23 cellular contexts compared by ENCODE assay signal in genomic region chr21:43956019-43956666, GRCh38. TPM values are rescaled to one million over a fixed set of nuclear protein-coding genes. Genes with fewer than 3 reads are reported as not detected.
DNase-seq lines count a peak whose midpoint lies in the region; ATAC-seq, FAIRE-seq and TF ChIP-seq lines count a peak whose summit lies in the region.
"Had no signal": no experiment of that assay in that cellular context is flagged by ENCODE, and none has a peak within 500 bp of the region (broad histone marks: within the 10 kb centered on the region; RNA-seq: fewer than 3 reads in every experiment).

No MANE protein-coding gene starts in this region.

- peak overlapping the region; percentile 62 for H3K27ac Mint-ChIP-seq in CD4-positive, alpha-beta T cell
- H3K27ac Mint-ChIP-seq in IgD-negative memory B cell, result peak overlapping the region in 2 of 3 donors; percentile 33 to 86
- H3K27ac Mint-ChIP-seq in neural progenitor cell, result peak overlapping the region; percentile 26
- H3K27ac Mint-ChIP-seq: activated naive CD4-positive, alpha-beta T cell treated with anti-CD3 and anti-CD28 coated beads for 36 hours had no signal

- BruUV-seq in K562 (replicated peaks; lab: Mats Ljungman, UMichigan), result no TSS peak

- peaks cover 15% of the 10 kb centered on the region; the same call in 1 of the 2 replicates for H4K20me1 ChIP-seq in K562 (replicated peaks; ENCODE audit: control insufficient read depth, insufficient read depth, low read length)
- H4K20me1 ChIP-seq in neural progenitor cell (ENCODE audit: low read depth), result no peaks in the 10 kb centered on the region

- no peak for ATAC-seq in CD4-positive, alpha-beta T cell (ENCODE audit: poor library complexity)
- ATAC-seq in K562 (no peak; the same call in 2 of the 3 replicates), HG03354 (IDR thresholded peaks at IDR 0.05; ENCODE audit: poor library complexity, severe bottlenecking, unreplicated experiment) (no peak), GM21786 (IDR thresholded peaks at IDR 0.05; ENCODE audit: unreplicated experiment) (no peak)
- ATAC-seq: activated CD4-positive, alpha-beta T cell treated with anti-CD3 and anti-CD28 coated beads for 36 hours had no signal

- POLR2A ChIA-PET in CD4-positive, alpha-beta T cell (lab: Charles Lee), result no interaction called here
- POLR2A ChIA-PET in K562 (lab: Yijun Ruan, JAX), result interaction anchor here (0.6 kb wide), 1 partner anchor 42 kb away, joined by 7 read pairs; no protein-coding TSS in a partner anchor

- CTCF ChIA-PET in CD4-positive, alpha-beta T cell (lab: Charles Lee), result no interaction called here
- CTCF ChIA-PET in K562 (lab: Yijun Ruan, JAX; ENCODE audit: low intra/inter-chr PET ratio), result no interaction called here

- in situ Hi-C loops in K562 (cut with MboI) (no loop called here), GM13977 (cut with MboI; ENCODE audit: low pct_unique_long_range_greater_than_20kb, low sequenced_read_pairs, unreplicated experiment) (no loop called here)

- H3K9ac ChIP-seq in K562 (ENCODE audit: insufficient read depth in 1 of 2, low read depth in 2 of 2, low read length in 2 of 2), result peak overlapping the region in 1 of 2 experiments; percentile 29; a peak in 1 of 4 replicates
- H3K9ac ChIP-seq in neural progenitor cell, result no peak overlapping the region

- no peak overlapping the region for H3K4me3 ChIP-seq in K562
- no peak overlapping the region for H3K4me3 ChIP-seq in neural progenitor cell
- H3K4me3 ChIP-seq: dorsolateral prefrontal cortex, MG63, prostate gland, testis had no signal

- H3K36me3 Mint-ChIP-seq in CD4-positive, alpha-beta T cell (ENCODE audit: low read depth), result peaks cover 21% of the 10 kb centered on the region
- H3K36me3 Mint-ChIP-seq in IgD-negative memory B cell, result peaks cover 4% of the 10 kb centered on the region
- H3K36me3 Mint-ChIP-seq in neural progenitor cell, result peaks cover 9% of the 10 kb centered on the region

- H3K79me2 ChIP-seq in K562 (ENCODE audit: control insufficient read depth, insufficient read depth, low read length) (peaks cover 9% of the 10 kb centered on the region; the same call in 1 of the 3 replicates), neural progenitor cell (ENCODE audit: low read depth) (no peaks in the 10 kb centered on the region)

- H3K4me3 Mint-ChIP-seq in CD4-positive, alpha-beta T cell, result no peak overlapping the region
- peak overlapping the region in 2 of 4 donors; percentile 61 to 81 for H3K4me3 Mint-ChIP-seq in IgD-negative memory B cell
- H3K4me3 Mint-ChIP-seq in neural progenitor cell, result peak overlapping the region; percentile 69
- H3K4me3 Mint-ChIP-seq: activated CD4-positive, alpha-beta T cell treated with anti-CD3 and anti-CD28 coated beads for 36 hours; activated naive CD4-positive, alpha-beta T cell treated with anti-CD3 and anti-CD28 coated beads for 36 hours had no signal

- H3K4me1 ChIP-seq in K562 (replicated peaks in 1 of 2; ENCODE audit: control insufficient read depth in 2 of 2, insufficient read depth in 2 of 2, low read length in 2 of 2) (peaks cover 0 to 47% of the 10 kb centered on the region in 2 experiments; a peak in 2 of 5 replicates), neural progenitor cell (peaks cover 7% of the 10 kb centered on the region)
- H3K4me1 ChIP-seq: prostate gland had no signal

- WGBS in K562 (ENCODE audit: insufficient coverage, low coverage, missing lambda C conversion rate), result 81% methylated on average over 10 of the region's 11 CpGs

- no peak for TF ChIP-seq EP300 in K562 (IDR thresholded peaks at IDR 0.05; ENCODE audit: low read length)

- TF ChIP-seq RAD21 in K562 (CRISPR knock-in tag; conservative IDR thresholded peaks at IDR 0.05 in 1 of 2, IDR thresholded peaks at IDR 0.05 in 1 of 2), result no peak

- intact Hi-C loops in CD4-positive, alpha-beta T cell (cut with DNase I, micrococcal nuclease), result no loop called here
- intact Hi-C loops in K562 (cut with micrococcal nuclease), result no loop called here

- H2AFZ ChIP-seq in K562 (ENCODE audit: low read depth, low read length) (no peak overlapping the region), neural progenitor cell (replicated peaks) (no peak overlapping the region)

- no peaks in the 10 kb centered on the region for H3K27me3 Mint-ChIP-seq in CD4-positive, alpha-beta T cell
- H3K27me3 Mint-ChIP-seq in IgD-negative memory B cell (no peaks in the 10 kb centered on the region), neural progenitor cell (ENCODE audit: insufficient read depth, low read depth) (no peaks in the 10 kb centered on the region)
- H3K27me3 Mint-ChIP-seq: activated CD4-positive, alpha-beta T cell treated with anti-CD3 and anti-CD28 coated beads for 36 hours had no signal

- no peaks in the 10 kb centered on the region for H3K9me3 Mint-ChIP-seq in CD4-positive, alpha-beta T cell
- no peaks in the 10 kb centered on the region for H3K9me3 Mint-ChIP-seq in IgD-negative memory B cell
- H3K9me3 Mint-ChIP-seq in neural progenitor cell, result no peaks in the 10 kb centered on the region
- H3K9me3 Mint-ChIP-seq: activated naive CD4-positive, alpha-beta T cell treated with anti-CD3 and anti-CD28 coated beads for 36 hours had no signal

- no peak for TF ChIP-seq POLR2A in K562 (conservative IDR thresholded peaks at IDR 0.05)

- H3K9me1 ChIP-seq in K562 (ENCODE audit: control insufficient read depth, insufficient read depth, low read length), result peaks cover 11% of the 10 kb centered on the region

- peaks cover 29% of the 10 kb centered on the region for H3K4me1 Mint-ChIP-seq in CD4-positive, alpha-beta T cell (ENCODE audit: low read depth)
- H3K4me1 Mint-ChIP-seq in IgD-negative memory B cell (peaks cover 0 to 15% (median 5%) of the 10 kb centered on the region in 3 donors), neural progenitor cell (peaks cover 23% of the 10 kb centered on the region)

- TF ChIP-seq CTCF in CD4-positive, alpha-beta T cell (IDR thresholded peaks at IDR 0.05), result no peak
- TF ChIP-seq CTCF in K562 (IDR thresholded peaks at IDR 0.05 in 2 of 3, conservative IDR thresholded peaks at IDR 0.05 in 1 of 3; ENCODE audit: insufficient read depth in 2 of 3, low read depth in 1 of 3, low read length in 3 of 3), result no peak
- no peak for TF ChIP-seq CTCF in neural progenitor cell (IDR thresholded peaks at IDR 0.05)
- no peak for TF ChIP-seq CTCF in GM13977 (IDR thresholded peaks at IDR 0.05; ENCODE audit: extremely low read depth, insufficient read depth, missing control alignments)

- no peaks in the 10 kb centered on the region for H3K9me3 ChIP-seq in CD4-positive, alpha-beta T cell (ENCODE audit: control insufficient read depth, low read length)
- H3K9me3 ChIP-seq in K562 (replicated peaks; ENCODE audit: control insufficient read depth, insufficient read depth, low read depth, low read length) (no peaks in the 10 kb centered on the region; the same call in 1 of the 2 replicates), neural progenitor cell (ENCODE audit: low read depth) (no peaks in the 10 kb centered on the region)
- H3K9me3 ChIP-seq: MG63, prostate gland, testis had no signal

- no peak overlapping the region for H3K4me2 ChIP-seq in K562 (ENCODE audit: insufficient read depth, low read length)
- no peak overlapping the region for H3K4me2 ChIP-seq in neural progenitor cell

- peak; percentile 6 for FAIRE-seq in K562 (lab: Jason Lieb, UNC)
- FAIRE-seq: small intestine had no signal

- H3K27me3 ChIP-seq in CD4-positive, alpha-beta T cell (ENCODE audit: control insufficient read depth, insufficient read depth, low read length), result no peaks in the 10 kb centered on the region
- H3K27me3 ChIP-seq in K562 (ENCODE audit: control insufficient read depth in 2 of 2, insufficient read depth in 2 of 2, low read length in 2 of 2) (no peaks in the 10 kb centered on the region), neural progenitor cell (no peaks in the 10 kb centered on the region)
- H3K27me3 ChIP-seq: dorsolateral prefrontal cortex, MG63, testis had no signal

- peaks cover 9% of the 10 kb centered on the region for H3F3A ChIP-seq in neural progenitor cell (ENCODE audit: low read depth)

- no peak for DNase-seq in CD4-positive, alpha-beta T cell
- DNase-seq in K562 (ENCODE audit: extremely low read depth in 1 of 4, low spot score in 3 of 4), result no peak
- no peak for DNase-seq in neural progenitor cell (ENCODE audit: low spot score)
- DNase-seq in GM13977 (ENCODE audit: low spot score), result no peak
- no peak for DNase-seq in NOMO-1 treated with DMSO at 0.1 percent for 48 hours (lab: John Stamatoyannopoulos, UW; ENCODE audit: unreplicated experiment)
- DNase-seq: activated CD4-positive, alpha-beta T cell treated with anti-CD3 and anti-CD28 coated beads for 36 hours; activated naive CD4-positive, alpha-beta T cell treated with anti-CD3 and anti-CD28 coated beads for 36 hours; activated T-cell treated with anti-CD3 and anti-CD28 coated beads, Interleukin-2, amount 50 U/mL, for 48 hours; DMS79 treated with DMSO at 0.1 percent for 48 hours; dorsolateral prefrontal cortex; GOT3; MG63; NCI-H1694 treated with DMSO at 0.1 percent for 48 hours; NCI-H2227 treated with DMSO at 0.1 percent for 48 hours; NCI-H774; small intestine; stimulated activated CD4-positive, alpha-beta T cell treated with anti-CD3 and anti-CD28 coated beads, Interleukin-2, amount 100 ng/mL, for 24 hours; stimulated activated naive CD4-positive, alpha-beta T cell had no signal

- H3K36me3 ChIP-seq in K562 (ENCODE audit: control insufficient read depth, insufficient read depth, low read length) (peaks cover 26% of the 10 kb centered on the region; the same call in 2 of the 3 replicates), neural progenitor cell (no peaks in the 10 kb centered on the region)
- H3K36me3 ChIP-seq: prostate gland had no signal

- no peak overlapping the region for H3K27ac ChIP-seq in CD4-positive, alpha-beta T cell (ENCODE audit: low read depth, low read length)
- H3K27ac ChIP-seq in K562 (ENCODE audit: extremely low read depth, low read depth, low read length) (no peak overlapping the region), neural progenitor cell (no peak overlapping the region)
- H3K27ac ChIP-seq: dorsolateral prefrontal cortex, prostate gland, testis had no signal

RNA-seq across cellular contexts. Expression of gene TRAPPC10, which starts 56.0 kb away (rescaled TPM):
- total RNA-seq in CD4-positive, alpha-beta T cell, result 100 to 1,000 TPM in 1 of 2 experiments, 10 to 100 TPM in 1; 98.1 to 101 TPM
- polyA plus RNA-seq in IgD-negative memory B cell (17.9 TPM), K562 (2011; rRNA removed) (24.3 and 25.4 TPM in 2 replicates), K562 (2014; fragmentation: Illumina TruSeq; extraction: Trizol) (27.5 and 28.9 TPM in 2 replicates), K562 (2014; fragmentation: Nextera tagmentation; extraction: Ambion mirVana) (1 to 10 TPM; 1.1 to 1.3 TPM), K562 (2014; rRNA removed) (20.4 and 21.5 TPM in 2 replicates)
- total RNA-seq in K562 (2011; cell fraction: chromatin; rRNA removed; ENCODE audit: low replicate concordance), result 206 and 248 TPM in 2 replicates
- 84.7 and 101 TPM in 2 replicates for total RNA-seq in K562 (2011; cell fraction: nucleolus; rRNA removed)
- total RNA-seq in K562 (2011; cell fraction: nucleoplasm; rRNA removed), result 136 and 156 TPM in 2 replicates
- total RNA-seq in K562 (2014; rRNA removed) (18.6 and 26.0 TPM in 2 replicates), K562 (2014; rRNA removed; fragmentation: Illumina TruSeq; extraction: Trizol) (31.0 and 32.8 TPM in 2 replicates), K562 (2015; rRNA removed; fragmentation: Illumina TruSeq; extraction: Trizol) (27.3 and 30.0 TPM in 2 replicates), K562 (2021) (33.8 and 40.5 TPM in 2 replicates), neural progenitor cell (ENCODE audit: low replicate concordance) (19.8 and 23.2 TPM in 2 replicates)
- 15.0 and 18.0 TPM in 2 replicates for polyA plus RNA-seq in K562 (2011; cell fraction: cytosol; rRNA removed)
- polyA plus RNA-seq in K562 (2011; cell fraction: nucleus; rRNA removed), result 90.3 and 102 TPM in 2 replicates
- 22.2 and 26.6 TPM in 2 replicates for polyA plus RNA-seq in K562 (2012)
- 31.9 and 33.4 TPM in 2 replicates for polyA minus RNA-seq in K562 (2011; rRNA and poly(A)+ RNA removed)
- 13.8 and 16.4 TPM in 2 replicates for polyA minus RNA-seq in K562 (2011; cell fraction: cytosol; rRNA and poly(A)+ RNA removed)
- 27.6 and 38.5 TPM in 2 replicates for polyA minus RNA-seq in K562 (2011; cell fraction: nucleus; rRNA and poly(A)+ RNA removed)
